In genomic region chr17:82734987-82735866, GRCh38 we compare ENCODE assay signal across 9 cellular contexts. TPM values are rescaled to one million over a fixed set of nuclear protein-coding genes. Genes with fewer than 3 reads are reported as not detected.
DNase-seq lines count a peak whose midpoint lies in the region; ATAC-seq, FAIRE-seq and TF ChIP-seq lines count a peak whose summit lies in the region.
"Had no signal": no experiment of that assay in that cellular context is flagged by ENCODE, and none has a peak within 500 bp of the region (broad histone marks: within the 10 kb centered on the region; RNA-seq: fewer than 3 reads in every experiment).

Gene FN3K (plus strand): TSS chr17:82735615. CDS start chr17:82735637, 22 bp downstream.

- FAIRE-seq in frontal cortex (lab: Jason Lieb, UNC) (no peak), urothelium cell line (lab: Jason Lieb, UNC) (no peak)
- FAIRE-seq: TTC549 had no signal

- H3K4me1 Mint-ChIP-seq in naive B cell, result peaks cover 0 to 4% (median 0%) of the 10 kb centered on the region in 3 donors

- H3K4me3 Mint-ChIP-seq in naive B cell, result peak within 1 kb of the TSS; percentile 38 to 83 (median 55)

- peaks cover 10 to 18% of the 10 kb centered on the region in 2 donors for H3K36me3 Mint-ChIP-seq in naive B cell

- H3K9me3 Mint-ChIP-seq in naive B cell, result peaks cover 6 to 19% (median 9%) of the 10 kb centered on the region in 7 donors

- no peak for TF ChIP-seq CTCF in GM13976 (IDR thresholded peaks at IDR 0.05; ENCODE audit: borderline replicate concordance, control extremely low read depth, extremely low read depth, insufficient read depth, missing control alignments)

- in situ Hi-C loops in GM13976 (cut with MboI; ENCODE audit: low sequenced_read_pairs, unreplicated experiment), result no loop called here

- peak; percentile 41 to 66 for ATAC-seq in naive B cell (ENCODE audit: low read depth in 2 of 2)

- H3K27me3 Mint-ChIP-seq in naive B cell, result peaks cover 0 to 7% (median 0%) of the 10 kb centered on the region in 3 donors

- peak within 1 kb of the TSS in 1 of 6 donors; percentile 67 for H3K27ac Mint-ChIP-seq in naive B cell

- DNase-seq in GM13976 (ENCODE audit: low spot score), result peak; percentile 57
- peak; percentile 81 for DNase-seq in NCI-H345 (lab: John Stamatoyannopoulos, UW)
- DNase-seq in activated naive CD4-positive, alpha-beta T cell treated with anti-CD3 and anti-CD28 coated beads, Interleukin-2, amount 50 U/mL, for 16 hours, result peak; percentile 46
- peak; percentile 86 to 91 for DNase-seq in frontal cortex (ENCODE audit: low spot score in 2 of 2)
- no peak for DNase-seq in naive B cell
- DNase-seq in urothelium cell line (ENCODE audit: low spot score), result peak; percentile 48
- DNase-seq in dedifferentiated amniotic fluid mesenchymal stem cell (ENCODE audit: extremely low spot score), result no peak
- no peak for DNase-seq in GM19240 (ENCODE audit: insufficient read length, low spot score)

RNA-seq across cellular contexts. Expression of gene FN3K, which starts in this region (rescaled TPM):
- 9.8 TPM for total RNA-seq in frontal cortex
- not detected for polyA plus RNA-seq in naive B cell (ENCODE audit: low read depth in 6 of 6)

Comparison
In these comparisons a context has a peak if more than half of its experiments do, and no peak if none do; other contexts are left out.
1. Peak in ATAC-seq in naive B cell; RNA of the gene not detected or under 1 TPM.
2. DNase-seq: peak in GM13976 (single experiment), NCI-H345 (single experiment), activated naive CD4-positive, alpha-beta T cell treated with anti-CD3 and anti-CD28 coated beads, Interleukin-2, amount 50 U/mL, for 16 hours (single experiment), frontal cortex (2 of 2) and urothelium cell line (single experiment); none in naive B cell (single experiment), dedifferentiated amniotic fluid mesenchymal stem cell (single experiment) and GM19240 (single experiment).